ENCODE assay signal across 17 cellular contexts in genomic region chr11:130786586-130786985, GRCh38.
DNase-seq lines count a peak whose midpoint lies in the region; ATAC-seq, FAIRE-seq and TF ChIP-seq lines count a peak whose summit lies in the region.
"Had no signal": no experiment of that assay in that cellular context is flagged by ENCODE, and none has a peak within 500 bp of the region (broad histone marks: within the 10 kb centered on the region; RNA-seq: fewer than 3 reads in every experiment).

No MANE protein-coding gene starts in this region.

- H4K8ac ChIP-seq in IMR-90 (ENCODE audit: low read depth in 2 of 2, low read length in 2 of 2) (peak overlapping the region in 1 of 2 experiments; percentile 30; a peak in 1 of 4 replicates), mesenchymal stem cell (ENCODE audit: low read length) (no peak overlapping the region)

- DNase-seq in NK-92 treated with Interleukin-12 subunit alpha and Interleukin-12 subunit beta, amount 100 ng/mL, for 24 hours (lab: John Stamatoyannopoulos, UW): peak; percentile 52
- DNase-seq in NK-92 (lab: John Stamatoyannopoulos, UW; ENCODE audit: unreplicated experiment) (no peak), IMR-90 (no peak), astrocyte (ENCODE audit: low read depth) (no peak), mesenchymal stem cell (no peak), caudate nucleus (lab: John Stamatoyannopoulos, UW) (no peak), GM03348 (ENCODE audit: low spot score) (no peak)
- DNase-seq in stimulated activated CD4-positive, alpha-beta T cell treated with anti-CD3 and anti-CD28 coated beads, Interleukin-4, amount 100 ng/mL, for 1 hour: no peak
- DNase-seq: Caco-2; CD4-positive, CD25-positive, alpha-beta regulatory T cell; HCEC 1CT; NCI-H1417 treated with DMSO at 0.1 percent for 48 hours; NCI-H1930; NCI-H446; SHP77 treated with DMSO at 0.1 percent for 48 hours had no signal

- H3K27ac Mint-ChIP-seq in astrocyte (ENCODE audit: unreplicated experiment): peak overlapping the region; percentile 66
- H3K27ac Mint-ChIP-seq: B cell; CD4-positive, CD25-positive, alpha-beta regulatory T cell had no signal

- H3K4me1 ChIP-seq in IMR-90 (ENCODE audit: control insufficient read depth, insufficient read depth, low read length) (peaks cover 20% of the 10 kb centered on the region), astrocyte (ENCODE audit: insufficient read depth, low read length) (peaks cover 31% of the 10 kb centered on the region), mesenchymal stem cell (ENCODE audit: control insufficient read depth, insufficient read depth, low read depth, low read length) (peaks cover 13% of the 10 kb centered on the region)
- H3K4me1 ChIP-seq: Caco-2 had no signal

- no peak overlapping the region for H2BK5ac ChIP-seq in IMR-90 (ENCODE audit: low read depth, low read length, poor library complexity, severe bottlenecking)
- no peak overlapping the region for H2BK5ac ChIP-seq in mesenchymal stem cell (ENCODE audit: low read depth, low read length, poor library complexity, severe bottlenecking)

- H2BK120ac ChIP-seq in IMR-90 (ENCODE audit: low read depth, low read length) (peak overlapping the region; percentile 71; the same call in 1 of the 2 replicates), mesenchymal stem cell (ENCODE audit: low read depth, low read length) (no peak overlapping the region)

- H3K4me1 Mint-ChIP-seq in astrocyte (ENCODE audit: low read depth, unreplicated experiment): peaks cover 36% of the 10 kb centered on the region
- H3K4me1 Mint-ChIP-seq: B cell; CD4-positive, CD25-positive, alpha-beta regulatory T cell had no signal

- no peak overlapping the region for H3K56ac ChIP-seq in IMR-90 (ENCODE audit: extremely low read depth, insufficient read depth, low read length)

- H3K14ac ChIP-seq in IMR-90 (replicated peaks; ENCODE audit: low read depth, low read length): peak overlapping the region; percentile 62; the same call in 1 of the 2 replicates
- peak overlapping the region in 1 of 2 experiments; percentile 9 for H3K14ac ChIP-seq in mesenchymal stem cell (ENCODE audit: low read length in 2 of 2)

- peak overlapping the region; percentile 17 for H2AFZ ChIP-seq in IMR-90 (replicated peaks; ENCODE audit: low read length, poor library complexity)
- no peak overlapping the region for H2AFZ ChIP-seq in astrocyte (ENCODE audit: low read depth, low read length)
- H2AFZ ChIP-seq in mesenchymal stem cell (ENCODE audit: low read depth, low read length): no peak overlapping the region

- H3K27me3 ChIP-seq in IMR-90 (ENCODE audit: control insufficient read depth, insufficient read depth, low read length) (peaks cover 2% of the 10 kb centered on the region; the same call in 1 of the 2 replicates), astrocyte (ENCODE audit: insufficient read depth, low read length) (no peaks in the 10 kb centered on the region), mesenchymal stem cell (ENCODE audit: control insufficient read depth in 1 of 2, insufficient read depth in 1 of 2, low read length in 2 of 2) (no peaks in the 10 kb centered on the region)

- H3K18ac ChIP-seq in IMR-90 (ENCODE audit: low read depth, low read length) (peak overlapping the region; percentile 39; the same call in 1 of the 2 replicates), mesenchymal stem cell (ENCODE audit: low read depth in 1 of 2, low read length in 2 of 2) (no peak overlapping the region)

- H4K91ac ChIP-seq in IMR-90 (ENCODE audit: insufficient read depth, low read depth, low read length) (peak overlapping the region; percentile 68; the same call in 1 of the 2 replicates), mesenchymal stem cell (ENCODE audit: low read length) (no peak overlapping the region)

- no peaks in the 10 kb centered on the region for H3K79me2 ChIP-seq in astrocyte (ENCODE audit: insufficient read depth, low read length)

- H3K9me3 Mint-ChIP-seq in astrocyte (ENCODE audit: unreplicated experiment): peaks cover 11% of the 10 kb centered on the region

- peak overlapping the region; percentile 49 for H2AK5ac ChIP-seq in IMR-90 (ENCODE audit: low read depth, low read length)
- peak overlapping the region; percentile 83 for H2AK5ac ChIP-seq in mesenchymal stem cell (ENCODE audit: low read length, severe bottlenecking)

- H2BK12ac ChIP-seq in mesenchymal stem cell (ENCODE audit: low read length in 2 of 2): peak overlapping the region in 1 of 2 experiments; percentile 7

- 0 out of 3 replicates have a peak overlapping the region, but pooled peaks have one; percentile 30 for H2BK15ac ChIP-seq in IMR-90 (ENCODE audit: low read depth, low read length)
- no peak overlapping the region for H2BK15ac ChIP-seq in mesenchymal stem cell (ENCODE audit: low read depth, poor library complexity, severe bottlenecking)

- no peak overlapping the region; the same call in 1 of the 2 replicates for H3K9ac ChIP-seq in IMR-90 (ENCODE audit: low read depth, low read length)
- no peak overlapping the region for H3K9ac ChIP-seq in astrocyte (ENCODE audit: low read length)
- no peak overlapping the region for H3K9ac ChIP-seq in mesenchymal stem cell (ENCODE audit: low read length)

- peaks cover 7% of the 10 kb centered on the region for H3K9me1 ChIP-seq in IMR-90 (ENCODE audit: insufficient read depth, low read length)

- peak overlapping the region; percentile 70 for H3K4ac ChIP-seq in IMR-90 (ENCODE audit: low read depth, low read length)
- H3K4ac ChIP-seq in mesenchymal stem cell (ENCODE audit: low read depth in 1 of 2, low read length in 2 of 2): no peak overlapping the region

- peaks cover 2% of the 10 kb centered on the region for H3K27me3 Mint-ChIP-seq in astrocyte (ENCODE audit: low read depth, unreplicated experiment)

- BruUV-seq in IMR-90 (replicated peaks; lab: Mats Ljungman, UMichigan): no TSS peak

- intact Hi-C loops in IMR-90 (cut with micrococcal nuclease): no loop called here

- H3K4me3 Mint-ChIP-seq in astrocyte (ENCODE audit: unreplicated experiment): no peak overlapping the region
- H3K4me3 Mint-ChIP-seq: B cell; CD4-positive, CD25-positive, alpha-beta regulatory T cell had no signal

- H4K20me1 ChIP-seq in IMR-90 (ENCODE audit: insufficient read depth, low read length) (no peaks in the 10 kb centered on the region), astrocyte (ENCODE audit: insufficient read depth, low read length) (no peaks in the 10 kb centered on the region)

- H2AK9ac ChIP-seq in IMR-90 (replicated peaks; ENCODE audit: low read depth, low read length, poor library complexity): no peak overlapping the region

- peak overlapping the region; percentile 79; the same call in 1 of the 2 replicates for H4K5ac ChIP-seq in IMR-90 (ENCODE audit: low read depth, low read length)

- H3K4me3 ChIP-seq in IMR-90 (ENCODE audit: insufficient read depth, low read depth, low read length): no peak overlapping the region
- no peak overlapping the region for H3K4me3 ChIP-seq in astrocyte (ENCODE audit: insufficient read depth, low read depth, low read length)
- no peak overlapping the region for H3K4me3 ChIP-seq in mesenchymal stem cell (ENCODE audit: insufficient read depth in 1 of 2, low read depth in 1 of 2, low read length in 2 of 2)

- H3K27ac ChIP-seq in IMR-90 (ENCODE audit: insufficient read depth, low read length) (peak overlapping the region; percentile 75; the same call in 1 of the 2 replicates), astrocyte (ENCODE audit: low read depth, low read length) (no peak overlapping the region), mesenchymal stem cell (ENCODE audit: low read length, poor library complexity, severe bottlenecking) (peak overlapping the region; percentile 68), caudate nucleus (ENCODE audit: low read depth, low read length) (no peak overlapping the region)
- H3K27ac ChIP-seq: 22Rv1 had no signal

- POLR2A ChIA-PET in IMR-90 (lab: Charles Lee; ENCODE audit: unreplicated experiment): no interaction called here

- CTCF ChIA-PET in IMR-90 (lab: Yijun Ruan, JAX): no interaction called here

- H3K36me3 ChIP-seq in IMR-90 (ENCODE audit: control insufficient read depth, insufficient read depth, low read length) (no peaks in the 10 kb centered on the region), astrocyte (ENCODE audit: insufficient read depth, low read length) (no peaks in the 10 kb centered on the region), mesenchymal stem cell (ENCODE audit: control insufficient read depth in 1 of 2, insufficient read depth in 2 of 2, low read depth in 1 of 2, low read length in 2 of 2) (no peaks in the 10 kb centered on the region)

- H2BK20ac ChIP-seq in IMR-90 (ENCODE audit: low read depth, low read length): peak overlapping the region; percentile 50; the same call in 1 of the 2 replicates

- no peaks in the 10 kb centered on the region for H3K36me3 Mint-ChIP-seq in astrocyte (ENCODE audit: low read depth, unreplicated experiment)
- H3K36me3 Mint-ChIP-seq: CD4-positive, CD25-positive, alpha-beta regulatory T cell had no signal

- 78% methylated on average over 3 of the region's 5 CpGs; no CpG with 5 or more reads in 1 of the 2 experiments for WGBS in IMR-90 (ENCODE audit: extremely low coverage in 2 of 2, insufficient read length in 1 of 2), 2 experiments
- 93% methylated on average over 5 of the region's 5 CpGs for WGBS in mesenchymal stem cell

- no peak for TF ChIP-seq POLR2A in IMR-90 (IDR thresholded peaks at IDR 0.05; ENCODE audit: low read depth, low read length)

- in situ Hi-C loops in IMR-90 (cut with MboI; ENCODE audit: low sequenced_read_pairs): no loop called here

- no peak for FAIRE-seq in astrocyte (lab: Jason Lieb, UNC)

- no peak for ATAC-seq in IMR-90 (ENCODE audit: low read depth)

- TF ChIP-seq RAD21 in IMR-90 (IDR thresholded peaks at IDR 0.05; ENCODE audit: low read length): no peak

- dilution Hi-C loops in IMR-90 (cut with HindIII; ENCODE audit: low sequenced_read_pairs, unreplicated experiment): no loop called here

- TF ChIP-seq CTCF in IMR-90 (conservative IDR thresholded peaks at IDR 0.05; ENCODE audit: low read depth, low read length) (no peak), astrocyte (IDR thresholded peaks at IDR 0.05; ENCODE audit: insufficient read depth, low read depth, low read length) (no peak)

- H3K79me1 ChIP-seq in IMR-90 (ENCODE audit: low read depth in 1 of 2, low read length in 2 of 2): no peaks in the 10 kb centered on the region
- H3K79me1 ChIP-seq in mesenchymal stem cell (replicated peaks; ENCODE audit: low read length, poor library complexity, severe bottlenecking): no peaks in the 10 kb centered on the region

- H3K4me2 ChIP-seq in IMR-90 (ENCODE audit: low read depth, low read length) (no peak overlapping the region), astrocyte (ENCODE audit: low read length) (no peak overlapping the region), mesenchymal stem cell (ENCODE audit: low read length, poor library complexity, severe bottlenecking) (no peak overlapping the region)

- no peak overlapping the region for H3K23ac ChIP-seq in IMR-90 (ENCODE audit: low read depth, low read length)
- no peak overlapping the region for H3K23ac ChIP-seq in mesenchymal stem cell (ENCODE audit: low read length in 2 of 2)

- peaks cover 13% of the 10 kb centered on the region for H3K9me3 ChIP-seq in IMR-90 (ENCODE audit: control insufficient read depth, insufficient read depth, low read length)
- H3K9me3 ChIP-seq in astrocyte (ENCODE audit: insufficient read depth, low read depth, low read length): no peaks in the 10 kb centered on the region
- H3K9me3 ChIP-seq in mesenchymal stem cell (ENCODE audit: control insufficient read depth, low read length): peaks cover 8% of the 10 kb centered on the region

TF ChIP-seq in IMR-90, 13 proteins besides CTCF, POLR2A, EP300 and RAD21 (continues in another document):
- no peak for TF ChIP-seq FOS (IDR thresholded peaks at IDR 0.05; ENCODE audit: low read depth, low read length)

Comparison
In these comparisons a context has a peak if more than half of its experiments do, and no peak if none do; other contexts are left out.
1. H3K27ac ChIP-seq: peak in IMR-90 (single experiment) and mesenchymal stem cell (single experiment); none in astrocyte (single experiment) and caudate nucleus (single experiment).